Comparison of ENCODE assay signal across 20 cellular contexts in genomic region chr17:27817731-27818130, GRCh38. TPM values are rescaled to one million over a fixed set of nuclear protein-coding genes. Genes with fewer than 3 reads are reported as not detected.
A peak's percentile ranks its signal among the peaks of the same experiment; 100 is the strongest.
DNase-seq lines count a peak whose midpoint lies in the region; ATAC-seq, FAIRE-seq and TF ChIP-seq lines count a peak whose summit lies in the region.
"Had no signal": no experiment of that assay in that cellular context is flagged by ENCODE, and none has a peak within 500 bp of the region (broad histone marks: within the 10 kb centered on the region; RNA-seq: fewer than 3 reads in every experiment).

No MANE protein-coding gene starts in this region.

- FAIRE-seq in K562 (lab: Jason Lieb, UNC) (no peak), kidney (lab: Jason Lieb, UNC) (no peak)
- FAIRE-seq: A204.1, H1 had no signal

- H3K36me3 ChIP-seq in heart right ventricle (no peaks in the 10 kb centered on the region), right atrium auricular region (no peaks in the 10 kb centered on the region), K562 (ENCODE audit: control insufficient read depth, insufficient read depth, low read length) (no peaks in the 10 kb centered on the region), hepatocyte (replicated peaks; ENCODE audit: insufficient read depth, low read depth) (no peaks in the 10 kb centered on the region), kidney (ENCODE audit: control insufficient read depth in 1 of 2, insufficient read depth in 2 of 2, low read length in 2 of 2) (no peaks in the 10 kb centered on the region)
- H3K36me3 ChIP-seq: esophagus muscularis mucosa, thyroid gland had no signal

- H3K9ac ChIP-seq in K562 (ENCODE audit: insufficient read depth in 1 of 2, low read depth in 2 of 2, low read length in 2 of 2) (no peak overlapping the region), kidney (ENCODE audit: low read length in 2 of 2) (no peak overlapping the region)

- H2AFZ ChIP-seq in K562 (ENCODE audit: low read depth, low read length) (no peak overlapping the region), hepatocyte (no peak overlapping the region)

- in situ Hi-C loops in K562 (cut with MboI): no loop called here

- CTCF ChIA-PET in K562 (lab: Yijun Ruan, JAX; ENCODE audit: low intra/inter-chr PET ratio): no interaction called here

- TF ChIP-seq POLR2A in K562 (conservative IDR thresholded peaks at IDR 0.05): no peak

- no peak for TF ChIP-seq EP300 in K562 (IDR thresholded peaks at IDR 0.05; ENCODE audit: low read length)

- no peak overlapping the region for H3K4me3 ChIP-seq in heart right ventricle
- no peak overlapping the region for H3K4me3 ChIP-seq in right atrium auricular region
- H3K4me3 ChIP-seq in K562: no peak overlapping the region
- no peak overlapping the region for H3K4me3 ChIP-seq in hepatocyte
- no peak overlapping the region for H3K4me3 ChIP-seq in kidney (ENCODE audit: low read length in 2 of 2)
- H3K4me3 ChIP-seq: body of pancreas, esophagus muscularis mucosa, thyroid gland had no signal

- H3K27me3 ChIP-seq in heart right ventricle (no peaks in the 10 kb centered on the region), right atrium auricular region (no peaks in the 10 kb centered on the region), K562 (ENCODE audit: control insufficient read depth in 2 of 2, insufficient read depth in 2 of 2, low read length in 2 of 2) (peaks cover 3 to 11% of the 10 kb centered on the region in 2 experiments; a peak in 2 of 5 replicates), hepatocyte (no peaks in the 10 kb centered on the region)
- H3K27me3 ChIP-seq: body of pancreas, esophagus muscularis mucosa, thyroid gland had no signal

- ATAC-seq in heart right ventricle (peak in 3 of 8 donors; percentile 28 to 48 (median 42)), K562 (no peak), GM21529 (IDR thresholded peaks at IDR 0.05; ENCODE audit: unreplicated experiment) (no peak)
- ATAC-seq: body of pancreas; natural killer cell; stimulated activated memory B cell treated with anti-CD40 and anti-IgM and Interleukin-4, amounts not matched to agents 10 μg/mL and 1 μg/mL and 100 μg/mL, for 72 hours had no signal

- H3K79me2 ChIP-seq in K562 (ENCODE audit: control insufficient read depth, insufficient read depth, low read length) (no peaks in the 10 kb centered on the region), hepatocyte (no peaks in the 10 kb centered on the region)

- H3K9me2 ChIP-seq in hepatocyte (replicated peaks; ENCODE audit: insufficient read depth): no peaks in the 10 kb centered on the region

- POLR2A ChIA-PET in K562 (lab: Yijun Ruan, JAX): no interaction called here

- H3K9me1 ChIP-seq in K562 (ENCODE audit: control insufficient read depth, insufficient read depth, low read length): no peaks in the 10 kb centered on the region

- H3K4me2 ChIP-seq in K562 (ENCODE audit: insufficient read depth, low read length) (no peak overlapping the region), hepatocyte (no peak overlapping the region)

- 52 to 57% methylated on average over 1 of the region's 1 CpG for WGBS in heart right ventricle, 2 donors
- 0% methylated on average over 1 of the region's 1 CpG for WGBS in K562 (ENCODE audit: insufficient coverage, low coverage, missing lambda C conversion rate)
- WGBS in hepatocyte (ENCODE audit: low lambda C conversion rate, missing lambda C conversion rate): 70% methylated on average over 1 of the region's 1 CpG

- TF ChIP-seq RAD21 in K562 (CRISPR knock-in tag; conservative IDR thresholded peaks at IDR 0.05 in 1 of 2, IDR thresholded peaks at IDR 0.05 in 1 of 2): no peak

- H3K9me3 ChIP-seq in heart right ventricle (peaks cover 0 to 19% (median 10%) of the 10 kb centered on the region in 11 donors), right atrium auricular region (peaks cover 0 to 15% of the 10 kb centered on the region in 2 donors), K562 (replicated peaks; ENCODE audit: control insufficient read depth, insufficient read depth, low read depth, low read length) (peaks cover 2% of the 10 kb centered on the region; the same call in 1 of the 2 replicates), hepatocyte (ENCODE audit: low read depth) (no peaks in the 10 kb centered on the region), kidney (ENCODE audit: control insufficient read depth in 1 of 2, low read length in 2 of 2) (no peaks in the 10 kb centered on the region)
- H3K9me3 ChIP-seq: body of pancreas, thyroid gland had no signal

- intact Hi-C loops in heart right ventricle (cut with DNase I) (no loop called here), K562 (cut with micrococcal nuclease) (no loop called here), kidney (cut with DNase I) (no loop called here)

- DNase-seq in heart right ventricle (no peak), right atrium auricular region (ENCODE audit: low spot score) (no peak), K562 (ENCODE audit: extremely low read depth in 1 of 4, low spot score in 3 of 4) (no peak), hepatocyte (ENCODE audit: low spot score) (no peak), kidney (no peak), DMS53 (lab: John Stamatoyannopoulos, UW) (no peak)
- DNase-seq in activated naive CD4-positive, alpha-beta T cell treated with anti-CD3 and anti-CD28 coated beads, Interleukin-2, amount 50 U/mL, for 16 hours: no peak
- DNase-seq: activated naive CD8-positive, alpha-beta T cell treated with anti-CD3 and anti-CD28 coated beads for 36 hours; body of pancreas; natural killer cell; NCI-H187; NCI-H446; T-helper 1 cell had no signal

- BruUV-seq in K562 (replicated peaks; lab: Mats Ljungman, UMichigan): no TSS peak

- H3K27ac ChIP-seq in heart right ventricle: peak overlapping the region in 6 of 10 donors; percentile 25 to 73 (median 62)
- no peak overlapping the region for H3K27ac ChIP-seq in right atrium auricular region
- H3K27ac ChIP-seq in K562 (ENCODE audit: extremely low read depth, low read depth, low read length): no peak overlapping the region
- peak overlapping the region; percentile 45 for H3K27ac ChIP-seq in hepatocyte
- peak overlapping the region in 1 of 2 donors; percentile 20 for H3K27ac ChIP-seq in kidney (ENCODE audit: low read depth in 2 of 2, low read length in 2 of 2)
- H3K27ac ChIP-seq: body of pancreas, thyroid gland had no signal

- H3K4me1 ChIP-seq in heart right ventricle (peaks cover 0 to 25% (median 14%) of the 10 kb centered on the region in 9 donors), right atrium auricular region (peaks cover 0 to 7% of the 10 kb centered on the region in 2 donors), K562 (replicated peaks in 1 of 2; ENCODE audit: control insufficient read depth in 2 of 2, insufficient read depth in 2 of 2, low read length in 2 of 2) (no peaks in the 10 kb centered on the region), hepatocyte (ENCODE audit: insufficient read depth) (peaks cover 11% of the 10 kb centered on the region), kidney (ENCODE audit: control insufficient read depth in 1 of 2, insufficient read depth in 1 of 2, low read depth in 1 of 2, low read length in 2 of 2) (no peaks in the 10 kb centered on the region)
- H3K4me1 ChIP-seq: body of pancreas had no signal

- TF ChIP-seq CTCF in heart right ventricle (IDR thresholded peaks at IDR 0.05): no peak
- no peak for TF ChIP-seq CTCF in right atrium auricular region (IDR thresholded peaks at IDR 0.05)
- TF ChIP-seq CTCF in K562 (IDR thresholded peaks at IDR 0.05 in 2 of 3, conservative IDR thresholded peaks at IDR 0.05 in 1 of 3; ENCODE audit: insufficient read depth in 2 of 3, low read depth in 1 of 3, low read length in 3 of 3): no peak
- TF ChIP-seq CTCF in hepatocyte (IDR thresholded peaks at IDR 0.05; ENCODE audit: poor library complexity): no peak
- no peak for TF ChIP-seq CTCF in kidney (IDR thresholded peaks at IDR 0.05; ENCODE audit: borderline replicate concordance, extremely low read depth, insufficient read depth)

- H4K20me1 ChIP-seq in K562 (replicated peaks; ENCODE audit: control insufficient read depth, insufficient read depth, low read length) (no peaks in the 10 kb centered on the region; the same call in 1 of the 2 replicates), hepatocyte (ENCODE audit: insufficient read depth, poor library complexity, severe bottlenecking) (no peaks in the 10 kb centered on the region)

TF ChIP-seq in K562, 482 proteins besides CTCF, POLR2A, EP300 and RAD21 (continues in another document):
- TF ChIP-seq ZNF655 (CRISPR knock-in tag; IDR thresholded peaks at IDR 0.05) (no peak), DPF2 (IDR thresholded peaks at IDR 0.05) (no peak)

RNA-seq across cellular contexts. Expression of gene NOS2, which starts 17.4 kb away (rescaled TPM):
- total RNA-seq in heart right ventricle (1 to 10 TPM in 1 of 10 donors, under 1 TPM in 8, not detected in 1; 0.10 to 1.6 (median 0.24) TPM), right atrium auricular region (under 1 TPM; 0.11 to 0.20 TPM), K562 (2014; rRNA removed) (not detected in 2 replicates), K562 (2014; rRNA removed; fragmentation: Illumina TruSeq; extraction: Trizol) (not detected in 2 replicates), K562 (2015; rRNA removed; fragmentation: Illumina TruSeq; extraction: Trizol) (not detected in 2 replicates), K562 (2021) (not detected in 2 replicates), hepatocyte (6.7 TPM in 2 replicates), kidney (0.57 TPM)
- polyA plus RNA-seq in heart right ventricle (under 1 TPM in 1 of 2 donors, not detected in 1; 0.06 TPM), K562 (2011; rRNA removed) (not detected in 2 replicates), K562 (2014; fragmentation: Illumina TruSeq; extraction: Trizol) (not detected in 2 replicates), K562 (2014; fragmentation: Nextera tagmentation; extraction: Ambion mirVana) (not detected), K562 (2014; rRNA removed) (not detected in 2 replicates), hepatocyte (2.5 and 7.9 TPM in 2 replicates), kidney (ENCODE audit: insufficient read depth, low read depth, low replicate concordance) (0.37 TPM)
- not detected in 2 replicates for total RNA-seq in K562 (2011; cell fraction: chromatin; rRNA removed; ENCODE audit: low replicate concordance)
- total RNA-seq in K562 (2011; cell fraction: nucleolus; rRNA removed): not detected in 2 replicates
- total RNA-seq in K562 (2011; cell fraction: nucleoplasm; rRNA removed): not detected in 2 replicates
- polyA plus RNA-seq in K562 (2011; cell fraction: cytosol; rRNA removed): 0.01 TPM in 1 of 2 replicates, not detected in the other
- not detected in 2 replicates for polyA plus RNA-seq in K562 (2011; cell fraction: nucleus; rRNA removed)
- not detected in 2 replicates for polyA plus RNA-seq in K562 (2012)
- polyA minus RNA-seq in K562 (2011; rRNA and poly(A)+ RNA removed): not detected in 2 replicates
- not detected in 2 replicates for polyA minus RNA-seq in K562 (2011; cell fraction: cytosol; rRNA and poly(A)+ RNA removed)
- not detected in 2 replicates for polyA minus RNA-seq in K562 (2011; cell fraction: nucleus; rRNA and poly(A)+ RNA removed)
- polyA plus RNA-seq: CD14-positive monocyte had no signal

Comparison
In these comparisons a context has a peak if more than half of its experiments do, and no peak if none do; other contexts are left out.
1. H3K27ac ChIP-seq: peak in heart right ventricle (6 of 10) and hepatocyte (single experiment); none in right atrium auricular region (0 of 2) and K562 (single experiment).